In genomic region chr7:7565746-7566650, GRCh38 we compare ENCODE assay signal across 8 cellular contexts. TPM values are rescaled to one million over a fixed set of nuclear protein-coding genes. Genes with fewer than 3 reads are reported as not detected.
A peak's percentile ranks its signal among the peaks of the same experiment; 100 is the strongest.
DNase-seq lines count a peak whose midpoint lies in the region; ATAC-seq and TF ChIP-seq lines count a peak whose summit lies in the region.

No MANE protein-coding gene starts in this region.

- peak overlapping the region; percentile 83 to 95 for H3K4me3 ChIP-seq in prostate gland

- ATAC-seq in GM18858 (IDR thresholded peaks at IDR 0.05; ENCODE audit: unreplicated experiment): peak; percentile 21
- ATAC-seq in HG02623 (IDR thresholded peaks at IDR 0.05; ENCODE audit: unreplicated experiment): peak; percentile 15
- ATAC-seq in esophagus mucosa: peak; percentile 76

- intact Hi-C loops in prostate gland (cut with DNase I): loop anchor here (2.0 to 10.0 kb wide), 3 partner anchors 75 to 649 kb away; partner anchors contain the start of genes C1GALT1 and UMAD1

- peak overlapping the region; percentile 92 to 98 for H3K27ac ChIP-seq in prostate gland

- TF ChIP-seq CTCF in prostate gland (IDR thresholded peaks at IDR 0.05): no peak

- H3K36me3 ChIP-seq in prostate gland: no peaks in the 10 kb centered on the region

- H3K4me1 ChIP-seq in prostate gland (replicated peaks): peaks cover 4% of the 10 kb centered on the region

- H3K9me3 ChIP-seq in prostate gland: no peaks in the 10 kb centered on the region

- TF ChIP-seq POLR2A in prostate gland (IDR thresholded peaks at IDR 0.05): no peak

- peak; percentile 13 for DNase-seq in NCI-H526 treated with DMSO at 0.1 percent for 48 hours (lab: John Stamatoyannopoulos, UW)
- DNase-seq in prostate gland (ENCODE audit: low spot score): no peak
- DNase-seq in dermis blood vessel endothelial cell: no peak
- DNase-seq in GM19240 (ENCODE audit: insufficient read length, low spot score): no peak
- DNase-seq in NCI-H345 treated with DMSO at 0.1 percent for 48 hours (lab: John Stamatoyannopoulos, UW; ENCODE audit: unreplicated experiment): no peak

- WGBS in prostate gland: 84% methylated on average over 26 of the region's 26 CpGs

- no peaks in the 10 kb centered on the region for H3K27me3 ChIP-seq in prostate gland (replicated peaks; ENCODE audit: insufficient read depth)

RNA-seq across cellular contexts. Expression of gene MIOS, which starts 0.7 kb away (rescaled TPM):
- 36.2 TPM for total RNA-seq in esophagus mucosa
- 10 to 100 TPM; 52.3 to 85.6 TPM for total RNA-seq in prostate gland
- 34.5 and 37.4 TPM in 2 replicates for total RNA-seq in dermis blood vessel endothelial cell

RNA-seq across cellular contexts. Expression of gene COL28A1, which starts 30.3 kb away (rescaled TPM):
- total RNA-seq in esophagus mucosa (0.16 TPM), prostate gland (1 to 10 TPM; 1.8 to 6.2 TPM), dermis blood vessel endothelial cell (0.17 TPM in 1 of 2 replicates, not detected in the other)

Comparison
In these comparisons a context has a peak if more than half of its experiments do, and no peak if none do; other contexts are left out.
1. ATAC-seq: peak in every context shown above with its lines; median percentile 76 in esophagus mucosa; 21 in GM18858; 15 in HG02623.